23 cellular contexts compared by ENCODE assay signal in genomic region chr2:103986001-103986400, GRCh38.
DNase-seq lines count a peak whose midpoint lies in the region; ATAC-seq and TF ChIP-seq lines count a peak whose summit lies in the region.
"Had no signal": no experiment of that assay in that cellular context is flagged by ENCODE, and none has a peak within 500 bp of the region (broad histone marks: within the 10 kb centered on the region; RNA-seq: fewer than 3 reads in every experiment).

No MANE protein-coding gene starts in this region.

- no peak overlapping the region for H3K9ac ChIP-seq in endodermal cell (ENCODE audit: extremely low read depth, low read length, poor library complexity, severe bottlenecking)
- H3K9ac ChIP-seq: GM23248, SK-N-SH had no signal

- H3K4me3 ChIP-seq in thyroid gland (replicated peaks in 1 of 3) (no peak overlapping the region), endodermal cell (ENCODE audit: low read length) (no peak overlapping the region)
- H3K4me3 ChIP-seq: GM23248 had no signal

- no peaks in the 10 kb centered on the region for H3K9me3 Mint-ChIP-seq in endodermal cell
- H3K9me3 Mint-ChIP-seq: H9 had no signal

- H3K36me3 ChIP-seq in thyroid gland (no peaks in the 10 kb centered on the region), endodermal cell (ENCODE audit: control insufficient read depth, insufficient read depth, low read length) (no peaks in the 10 kb centered on the region)

- TF ChIP-seq POLR2A in thyroid gland (IDR thresholded peaks at IDR 0.05), result no peak

- 40 to 50% methylated on average over 4 of the region's 4 CpGs for WGBS in thyroid gland, 2 donors
- WGBS in endodermal cell (ENCODE audit: insufficient coverage in 1 of 2, insufficient read length in 1 of 2), 2 experiments, result 86 to 94% methylated on average over 2 to 4 of the region's 4 CpGs

- intact Hi-C loops in thyroid gland (cut with DNase I), result no loop called here

- no peaks in the 10 kb centered on the region for H3K9me3 ChIP-seq in thyroid gland
- H3K9me3 ChIP-seq in endodermal cell (ENCODE audit: control insufficient read depth, low read length), result no peaks in the 10 kb centered on the region
- H3K9me3 ChIP-seq: SK-N-SH had no signal

- DNase-seq in DMS153 (lab: John Stamatoyannopoulos, UW) (peak; percentile 2), DMS153 treated with DMSO at 0.1 percent for 48 hours (lab: John Stamatoyannopoulos, UW; ENCODE audit: unreplicated experiment) (no peak), NCI-H748 (lab: John Stamatoyannopoulos, UW; ENCODE audit: unreplicated experiment) (peak; percentile 1), NCI-H748 treated with DMSO at 0.1 percent for 48 hours (lab: John Stamatoyannopoulos, UW) (no peak), cerebellum (ENCODE audit: low spot score) (peak; percentile 0), thyroid gland (peak; percentile 16 to 69), endodermal cell (no peak)
- DNase-seq: 8988T, Calu3, DMS79 treated with DMSO at 0.1 percent for 48 hours, GM23248, H9, HFFc6, KBM-7, MV-4-11, NCI-H1417, NCI-H1694, NCI-H2029 treated with DMSO at 0.1 percent for 48 hours, NCI-H2171 treated with DMSO at 0.1 percent for 48 hours, NCI-H526 treated with DMSO at 0.1 percent for 48 hours, SK-N-SH, T-helper 17 cell had no signal

- H3K27ac ChIP-seq in thyroid gland (no peak overlapping the region), endodermal cell (ENCODE audit: low read depth, low read length) (no peak overlapping the region)
- H3K27ac ChIP-seq: GM23248 had no signal

- no peaks in the 10 kb centered on the region for H3K27me3 Mint-ChIP-seq in endodermal cell (ENCODE audit: insufficient read depth)
- H3K27me3 Mint-ChIP-seq: T-helper 17 cell had no signal

- H3K27me3 ChIP-seq in thyroid gland (no peaks in the 10 kb centered on the region), endodermal cell (ENCODE audit: control insufficient read depth, insufficient read depth, low read length, poor library complexity, severe bottlenecking) (no peaks in the 10 kb centered on the region)

- no peak overlapping the region for H3K27ac Mint-ChIP-seq in endodermal cell
- H3K27ac Mint-ChIP-seq: HFFc6, T-helper 17 cell had no signal

- H3K4me3 Mint-ChIP-seq in endodermal cell, result no peak overlapping the region
- H3K4me3 Mint-ChIP-seq: H9, HFFc6, T-helper 17 cell had no signal

- TF ChIP-seq CTCF in thyroid gland (IDR thresholded peaks at IDR 0.05) (no peak), endodermal cell (conservative IDR thresholded peaks at IDR 0.05) (no peak)

- peaks cover 6% of the 10 kb centered on the region for H3K4me1 Mint-ChIP-seq in endodermal cell
- H3K4me1 Mint-ChIP-seq: T-helper 17 cell had no signal

- H3K36me3 Mint-ChIP-seq in endodermal cell (ENCODE audit: low read depth), result no peaks in the 10 kb centered on the region

- H3K4me1 ChIP-seq in thyroid gland (no peaks in the 10 kb centered on the region), endodermal cell (ENCODE audit: control insufficient read depth, insufficient read depth, low read length) (no peaks in the 10 kb centered on the region)

- ATAC-seq in GM18868 (IDR thresholded peaks at IDR 0.05; ENCODE audit: unreplicated experiment), result no peak
- ATAC-seq: T-helper 17 cell had no signal

Comparison
In these comparisons a context has a peak if more than half of its experiments do, and no peak if none do; other contexts are left out.
1. DNase-seq: peak in DMS153 (single experiment), NCI-H748 (single experiment), cerebellum (single experiment) and thyroid gland (2 of 2); none in DMS153 treated with DMSO at 0.1 percent for 48 hours (single experiment), NCI-H748 treated with DMSO at 0.1 percent for 48 hours (single experiment) and endodermal cell (single experiment).